ENCODE assay signal across 26 cellular contexts in the genomic region with DNA sequence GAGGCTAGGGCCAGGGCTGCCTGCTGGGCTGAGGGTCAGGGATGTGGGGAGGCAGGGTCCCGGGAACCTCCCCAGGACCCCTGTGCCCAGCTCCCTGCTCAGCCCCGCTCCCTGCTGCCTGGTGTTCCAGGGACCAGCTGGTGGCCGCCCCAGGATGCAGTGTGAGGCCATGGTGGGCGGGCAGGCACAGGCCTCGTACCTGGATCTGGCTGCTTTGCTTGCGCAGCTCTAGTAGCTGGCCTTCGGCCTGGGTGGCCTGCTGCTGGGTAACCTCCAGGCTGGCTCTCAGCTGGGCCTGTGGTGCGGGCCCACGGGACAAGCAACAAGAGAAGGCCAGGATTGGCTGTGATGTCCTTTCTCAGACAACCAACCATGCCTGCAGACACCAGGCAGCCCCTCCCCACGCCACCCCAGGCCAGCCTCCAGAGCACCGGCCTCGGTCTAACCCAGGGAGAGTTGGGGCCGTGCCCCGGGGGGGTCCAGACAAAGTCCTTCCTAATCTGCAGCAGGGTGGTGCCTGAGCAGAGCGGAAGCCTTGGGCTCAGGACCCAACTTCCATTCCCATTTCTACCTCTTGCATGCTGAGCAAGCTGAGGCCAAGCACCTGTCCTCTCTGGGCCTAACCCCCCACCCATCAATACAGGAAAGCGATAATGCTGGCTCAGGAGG. TPM values are rescaled to one million over a fixed set of nuclear protein-coding genes. Genes with fewer than 3 reads are reported as not detected.
A peak's percentile ranks its signal among the peaks of the same experiment; 100 is the strongest.
DNase-seq lines count a peak whose midpoint lies in the region; ATAC-seq and TF ChIP-seq lines count a peak whose summit lies in the region.
"Had no signal": no experiment of that assay in that cellular context is flagged by ENCODE, and none has a peak within 500 bp of the region (broad histone marks: within the 10 kb centered on the region; RNA-seq: fewer than 3 reads in every experiment).

No MANE protein-coding gene starts in this region.

- no peaks in the 10 kb centered on the region for H3K79me1 ChIP-seq in H9 (ENCODE audit: insufficient read depth, low read depth, low read length, poor library complexity, severe bottlenecking)

- no peak overlapping the region; the same call in 1 of the 2 replicates for H3K14ac ChIP-seq in H9 (ENCODE audit: insufficient read depth, low read length)

- no peak overlapping the region for H3K4ac ChIP-seq in H9 (ENCODE audit: low read depth, low read length)

- H3K4me1 Mint-ChIP-seq in H9 = peaks cover 23 to 26% of the 10 kb centered on the region in 2 experiments
- peaks cover 25% of the 10 kb centered on the region in 2 donors for H3K4me1 Mint-ChIP-seq in natural killer cell treated with Interleukin-12 subunit alpha and Interleukin-12 subunit beta and Interleukin-15 and Interleukin-18, amount 100 ng/mL, for 72 hours (ENCODE audit: low read depth in 2 of 2)
- H3K4me1 Mint-ChIP-seq in activated naive CD4-positive, alpha-beta T cell treated with anti-CD3 and anti-CD28 coated beads for 36 hours (ENCODE audit: low read depth) = peaks cover 24% of the 10 kb centered on the region
- peaks cover 19% of the 10 kb centered on the region for H3K4me1 Mint-ChIP-seq in activated CD4-positive, alpha-beta T cell treated with anti-CD3 and anti-CD28 coated beads for 36 hours

- no peak overlapping the region for H2BK20ac ChIP-seq in H9 (ENCODE audit: low read depth, low read length, poor library complexity, severe bottlenecking)

- H3K79me2 ChIP-seq in H9 (ENCODE audit: insufficient read depth, low read length) (no peaks in the 10 kb centered on the region), GM23248 (ENCODE audit: insufficient read depth) (peaks cover 21% of the 10 kb centered on the region)

- no CpG with 5 or more reads among the region's 16 CpGs for WGBS in H9 (ENCODE audit: extremely low coverage, insufficient read length, low lambda C conversion rate)
- WGBS in GM23248 (ENCODE audit: low coverage in 1 of 2, low lambda C conversion rate in 2 of 2, missing lambda C conversion rate in 2 of 2), 2 experiments = 91 to 94% methylated on average over 15 to 16 of the region's 16 CpGs

- H4K91ac ChIP-seq in H9 (ENCODE audit: insufficient read length, low read depth, low read length) = no peak overlapping the region

- H2AFZ ChIP-seq in H9 (ENCODE audit: low read length) (no peak overlapping the region), GM23248 (no peak overlapping the region)

- peaks cover 8% of the 10 kb centered on the region for H3K23me2 ChIP-seq in H9 (ENCODE audit: insufficient read length, low read depth, low read length, poor library complexity, severe bottlenecking)

- H3K9me3 ChIP-seq in H9 (ENCODE audit: control insufficient read depth, low read depth, low read length) (no peaks in the 10 kb centered on the region), GM23248 (ENCODE audit: low read depth) (no peaks in the 10 kb centered on the region)
- H3K9me3 ChIP-seq: A549, gastroesophageal sphincter, left lung had no signal

- no peak overlapping the region for H2BK12ac ChIP-seq in H9 (ENCODE audit: insufficient read length, low read depth, low read length)

- no peaks in the 10 kb centered on the region for H3K9me3 Mint-ChIP-seq in H9
- no peaks in the 10 kb centered on the region for H3K9me3 Mint-ChIP-seq in natural killer cell treated with Interleukin-12 subunit alpha and Interleukin-12 subunit beta and Interleukin-15 and Interleukin-18, amount 100 ng/mL, for 72 hours
- H3K9me3 Mint-ChIP-seq in activated naive CD4-positive, alpha-beta T cell treated with anti-CD3 and anti-CD28 coated beads for 36 hours = no peaks in the 10 kb centered on the region
- H3K9me3 Mint-ChIP-seq in activated CD4-positive, alpha-beta T cell treated with anti-CD3 and anti-CD28 coated beads for 36 hours (ENCODE audit: low read depth) = no peaks in the 10 kb centered on the region
- H3K9me3 Mint-ChIP-seq: activated CD4-positive, alpha-beta T cell treated with anti-CD3 and anti-CD28 coated beads, Interleukin-2, amount 10 ng/mL, durations not matched to agents 24 days and 14 days; activated naive CD8-positive, alpha-beta T cell treated with anti-CD3 and anti-CD28 coated beads, Interleukin-2, amount 50 U/mL, for 24 hours; activated T-cell treated with anti-CD3 and anti-CD28 coated beads, Interleukin-2, amount 50 U/mL, for 4 hours; central memory CD8-positive, alpha-beta T cell; mesothelial cell of epicardium; naive thymus-derived CD8-positive, alpha-beta T cell; T-helper 2 cell treated with Interferon-gamma antibody and Interleukin-4, amounts not matched to agents 5 μg/mL and 100 μg/mL, for 36 hours had no signal

- CTCF ChIA-PET in activated naive CD4-positive, alpha-beta T cell treated with anti-CD3 and anti-CD28 coated beads for 36 hours (lab: Charles Lee) = interaction anchor here (0.6 to 1.4 kb wide), 4 partner anchors 12 to 207 kb away, joined by 3 to 6 read pairs (median 3); a partner anchor contains a TSS
- CTCF ChIA-PET in activated CD4-positive, alpha-beta T cell treated with anti-CD3 and anti-CD28 coated beads for 36 hours (lab: Charles Lee) = interaction anchor here (1.2 to 2.0 kb wide), 2 partner anchors 12 to 16 kb away, joined by 5 to 7 read pairs; a partner anchor contains a TSS

- H3F3A ChIP-seq in GM23248 (ENCODE audit: insufficient read depth) = peaks cover 13% of the 10 kb centered on the region; the same call in 1 of the 2 replicates

- H4K5ac ChIP-seq in H9 (ENCODE audit: insufficient read length, low read depth, low read length) = no peak overlapping the region

- H3K18ac ChIP-seq in H9 (ENCODE audit: insufficient read length, low read depth, low read length) = no peak overlapping the region

- H2BK5ac ChIP-seq in H9 (ENCODE audit: insufficient read length, low read length) = no peak overlapping the region

- H3K4me2 ChIP-seq in H9 (ENCODE audit: insufficient read depth, insufficient read length, low read length) (no peak overlapping the region), GM23248 (ENCODE audit: unreplicated experiment) (no peak overlapping the region)
- H3K4me2 ChIP-seq: A549 had no signal

- TF ChIP-seq CTCF in H9 (conservative IDR thresholded peaks at IDR 0.05) (no peak), dorsolateral prefrontal cortex (IDR thresholded peaks at IDR 0.05 in 54 of 56, conservative IDR thresholded peaks at IDR 0.05 in 2 of 56; ENCODE audit: low read depth in 1 of 56, partially characterized antibody in 56 of 56) (no peak)

- H2AK5ac ChIP-seq in H9 (ENCODE audit: insufficient read length, low read length) = no peak overlapping the region

- no peak overlapping the region for H3T11ph ChIP-seq in H9 (ENCODE audit: low read length)

- H3K23ac ChIP-seq in H9 (ENCODE audit: insufficient read length, low read depth, low read length) = no peak overlapping the region

- POLR2A ChIA-PET in activated CD4-positive, alpha-beta T cell treated with anti-CD3 and anti-CD28 coated beads for 36 hours (lab: Charles Lee) = interaction anchor here (0.6 kb wide), 1 partner anchor 226 kb away, joined by 3 read pairs; a partner anchor contains a TSS

- no peaks in the 10 kb centered on the region; the same call in 1 of the 2 replicates for H3K27me3 Mint-ChIP-seq in H9 (ENCODE audit: low read depth)
- H3K27me3 Mint-ChIP-seq in natural killer cell treated with Interleukin-12 subunit alpha and Interleukin-12 subunit beta and Interleukin-15 and Interleukin-18, amount 100 ng/mL, for 72 hours = no peaks in the 10 kb centered on the region
- H3K27me3 Mint-ChIP-seq in activated naive CD4-positive, alpha-beta T cell treated with anti-CD3 and anti-CD28 coated beads for 36 hours (ENCODE audit: low read depth) = no peaks in the 10 kb centered on the region
- H3K27me3 Mint-ChIP-seq in activated CD4-positive, alpha-beta T cell treated with anti-CD3 and anti-CD28 coated beads for 36 hours = no peaks in the 10 kb centered on the region
- H3K27me3 Mint-ChIP-seq: activated CD4-positive, alpha-beta T cell treated with anti-CD3 and anti-CD28 coated beads, Interleukin-2, amount 10 ng/mL, durations not matched to agents 24 days and 14 days; activated naive CD8-positive, alpha-beta T cell treated with anti-CD3 and anti-CD28 coated beads, Interleukin-2, amount 50 U/mL, for 24 hours; central memory CD8-positive, alpha-beta T cell; naive thymus-derived CD8-positive, alpha-beta T cell had no signal

- intact Hi-C loops in dorsolateral prefrontal cortex (cut with DNase I) = loop anchor here in 1 of 2 donors (10.0 kb wide), 1 partner anchor 118 kb away; a partner anchor contains a TSS
- intact Hi-C loops in activated naive CD4-positive, alpha-beta T cell treated with anti-CD3 and anti-CD28 coated beads for 36 hours (cut with micrococcal nuclease) = no loop called here
- intact Hi-C loops in activated CD4-positive, alpha-beta T cell treated with anti-CD3 and anti-CD28 coated beads for 36 hours (cut with DNase I, micrococcal nuclease) = no loop called here

- H3K27ac ChIP-seq in H9 (ENCODE audit: insufficient read length, low read depth, low read length) (no peak overlapping the region), dorsolateral prefrontal cortex (peak overlapping the region in 34 of 59 donors; percentile 5 to 96 (median 40)), GM23248 (no peak overlapping the region)
- H3K27ac ChIP-seq: A549, left lung had no signal

- H3K4me1 ChIP-seq in H9 (ENCODE audit: insufficient read depth, low read length) (no peaks in the 10 kb centered on the region; the same call in 1 of the 2 replicates), GM23248 (ENCODE audit: insufficient read depth) (peaks cover 8% of the 10 kb centered on the region)

- H3K4me3 ChIP-seq in dorsolateral prefrontal cortex = no peak overlapping the region
- H3K4me3 ChIP-seq in GM23248 = no peak overlapping the region
- H3K4me3 ChIP-seq: A549, gastroesophageal sphincter, left lung had no signal

- DNase-seq in H9 (peak; percentile 29), dorsolateral prefrontal cortex (no peak), GM23248 (no peak)
- peak; percentile 57 for DNase-seq in natural killer cell treated with Interleukin-12 subunit alpha and Interleukin-12 subunit beta and Interleukin-15 and Interleukin-18, amount 100 ng/mL, for 72 hours (ENCODE audit: low spot score)
- DNase-seq in activated naive CD4-positive, alpha-beta T cell treated with anti-CD3 and anti-CD28 coated beads for 36 hours = no peak
- DNase-seq in activated CD4-positive, alpha-beta T cell treated with anti-CD3 and anti-CD28 coated beads for 36 hours = no peak
- DNase-seq: activated CD4-positive, alpha-beta T cell treated with anti-CD3 and anti-CD28 coated beads, Interleukin-2, amount 10 ng/mL, durations not matched to agents 24 days and 14 days; activated gamma-delta T cell treated with Interleukin-2 at 50 U/mL for 16 hours; activated naive CD8-positive, alpha-beta T cell treated with anti-CD3 and anti-CD28 coated beads, Interleukin-2, amount 50 U/mL, for 24 hours; activated T-cell treated with anti-CD3 and anti-CD28 coated beads, Interleukin-2, amount 50 U/mL, for 4 hours; AML-193; dermis blood vessel endothelial cell; hippocampal formation; left lung; naive thymus-derived CD8-positive, alpha-beta T cell; NCI-H1048; NCI-H187; NCI-H526; SHP77; stimulated activated CD4-positive, alpha-beta T cell treated with anti-CD3 and anti-CD28 coated beads, Interleukin-2, amount 100 ng/mL, for 48 hours; trophoblast cell had no signal

- no peak overlapping the region for H4K8ac ChIP-seq in H9 (replicated peaks; ENCODE audit: insufficient read length, low read depth, low read length)

- ATAC-seq in natural killer cell treated with Interleukin-12 subunit alpha and Interleukin-12 subunit beta and Interleukin-15 and Interleukin-18, amount 100 ng/mL, for 72 hours = no peak
- ATAC-seq in activated CD4-positive, alpha-beta T cell treated with anti-CD3 and anti-CD28 coated beads for 36 hours = no peak
- ATAC-seq: A549; activated naive CD8-positive, alpha-beta T cell treated with anti-CD3 and anti-CD28 coated beads, Interleukin-2, amount 50 U/mL, for 24 hours; activated T-cell treated with anti-CD3 and anti-CD28 coated beads, Interleukin-2, amount 50 U/mL, for 4 hours; gastroesophageal sphincter; left lung; naive thymus-derived CD8-positive, alpha-beta T cell had no signal

- H3K9ac ChIP-seq in H9 (ENCODE audit: extremely low read depth, insufficient read length, low read length) (no peak overlapping the region), GM23248 (no peak overlapping the region)

- no peak overlapping the region for H2BK120ac ChIP-seq in H9 (ENCODE audit: low read depth, low read length, poor library complexity, severe bottlenecking)

- H2BK15ac ChIP-seq in H9 (ENCODE audit: low read depth, low read length) = no peak overlapping the region

- H3K27me3 ChIP-seq in H9 (ENCODE audit: insufficient read depth, low read length) (no peaks in the 10 kb centered on the region), dorsolateral prefrontal cortex (no peaks in the 10 kb centered on the region), GM23248 (replicated peaks; ENCODE audit: insufficient read depth) (no peaks in the 10 kb centered on the region)
- H3K27me3 ChIP-seq: gastroesophageal sphincter, left lung had no signal

- H3K9me2 ChIP-seq in GM23248 (ENCODE audit: insufficient read depth) = no peaks in the 10 kb centered on the region

- no peak overlapping the region for H3K56ac ChIP-seq in H9 (ENCODE audit: insufficient read length, low read depth, low read length)

- in situ Hi-C loops in GM23248 (cut with MboI) = no loop called here

- peaks cover 11 to 32% (median 23%) of the 10 kb centered on the region in 3 experiments for H3K36me3 Mint-ChIP-seq in H9 (ENCODE audit: insufficient read depth in 1 of 3, low read depth in 3 of 3)
- H3K36me3 Mint-ChIP-seq in natural killer cell treated with Interleukin-12 subunit alpha and Interleukin-12 subunit beta and Interleukin-15 and Interleukin-18, amount 100 ng/mL, for 72 hours = no peaks in the 10 kb centered on the region
- peaks cover 16% of the 10 kb centered on the region for H3K36me3 Mint-ChIP-seq in activated naive CD4-positive, alpha-beta T cell treated with anti-CD3 and anti-CD28 coated beads for 36 hours (ENCODE audit: low read depth)
- peaks cover 9% of the 10 kb centered on the region for H3K36me3 Mint-ChIP-seq in activated CD4-positive, alpha-beta T cell treated with anti-CD3 and anti-CD28 coated beads for 36 hours (ENCODE audit: low read depth)

- H3K4me3 Mint-ChIP-seq in H9 = no peak overlapping the region
- no peak overlapping the region for H3K4me3 Mint-ChIP-seq in natural killer cell treated with Interleukin-12 subunit alpha and Interleukin-12 subunit beta and Interleukin-15 and Interleukin-18, amount 100 ng/mL, for 72 hours
- no peak overlapping the region for H3K4me3 Mint-ChIP-seq in activated naive CD4-positive, alpha-beta T cell treated with anti-CD3 and anti-CD28 coated beads for 36 hours
- no peak overlapping the region for H3K4me3 Mint-ChIP-seq in activated CD4-positive, alpha-beta T cell treated with anti-CD3 and anti-CD28 coated beads for 36 hours
- H3K4me3 Mint-ChIP-seq: activated CD4-positive, alpha-beta T cell treated with anti-CD3 and anti-CD28 coated beads, Interleukin-2, amount 10 ng/mL, durations not matched to agents 24 days and 14 days; activated naive CD8-positive, alpha-beta T cell treated with anti-CD3 and anti-CD28 coated beads, Interleukin-2, amount 50 U/mL, for 24 hours; activated T-cell treated with anti-CD3 and anti-CD28 coated beads, Interleukin-2, amount 50 U/mL, for 4 hours; central memory CD8-positive, alpha-beta T cell; mesothelial cell of epicardium; naive thymus-derived CD8-positive, alpha-beta T cell; T-helper 2 cell treated with Interferon-gamma antibody and Interleukin-4, amounts not matched to agents 5 μg/mL and 100 μg/mL, for 36 hours had no signal

- H3K36me3 ChIP-seq in GM23248 (ENCODE audit: low read depth) = no peaks in the 10 kb centered on the region

- H3K27ac Mint-ChIP-seq in H9 = no peak overlapping the region; a peak in 1 of 7 replicates
- no peak overlapping the region for H3K27ac Mint-ChIP-seq in natural killer cell treated with Interleukin-12 subunit alpha and Interleukin-12 subunit beta and Interleukin-15 and Interleukin-18, amount 100 ng/mL, for 72 hours
- no peak overlapping the region for H3K27ac Mint-ChIP-seq in activated naive CD4-positive, alpha-beta T cell treated with anti-CD3 and anti-CD28 coated beads for 36 hours
- H3K27ac Mint-ChIP-seq in activated CD4-positive, alpha-beta T cell treated with anti-CD3 and anti-CD28 coated beads for 36 hours = no peak overlapping the region
- H3K27ac Mint-ChIP-seq: activated CD4-positive, alpha-beta T cell treated with anti-CD3 and anti-CD28 coated beads, Interleukin-2, amount 10 ng/mL, durations not matched to agents 24 days and 14 days; mesothelial cell of epicardium; T-helper 2 cell treated with Interferon-gamma antibody and Interleukin-4, amounts not matched to agents 5 μg/mL and 100 μg/mL, for 36 hours had no signal

- no peaks in the 10 kb centered on the region for H4K20me1 ChIP-seq in H9 (ENCODE audit: control insufficient read depth, insufficient read depth, insufficient read length)
- H4K20me1 ChIP-seq in GM23248 (ENCODE audit: insufficient read depth) = no peaks in the 10 kb centered on the region

RNA-seq across cellular contexts. Expression of a gene that starts 4.1 kb away (rescaled TPM):
- total RNA-seq in H9 (2021) = 34.1 and 39.6 TPM in 2 replicates
- total RNA-seq in dorsolateral prefrontal cortex = 10 to 100 TPM; 11.9 to 37.4 (median 20.2) TPM
- 10 to 100 TPM; 17.2 to 42.1 TPM for total RNA-seq in natural killer cell treated with Interleukin-12 subunit alpha and Interleukin-12 subunit beta and Interleukin-15 and Interleukin-18, amount 100 ng/mL, for 72 hours
- total RNA-seq in activated naive CD4-positive, alpha-beta T cell treated with anti-CD3 and anti-CD28 coated beads for 36 hours = 10 to 100 TPM; 24.5 to 25.5 TPM
- 24.2 and 25.7 TPM in 2 replicates for total RNA-seq in GM23248 (2014; rRNA removed; shearing (Covaris generic))
- polyA plus RNA-seq in GM23248 (2016; fragmentation: Nextera tagmentation; extraction: Ambion mirVana) = 9.9 and 10.2 TPM in 2 replicates
- total RNA-seq in activated CD4-positive, alpha-beta T cell treated with anti-CD3 and anti-CD28 coated beads for 36 hours = 10 to 100 TPM; 28.9 to 31.9 TPM

RNA-seq across cellular contexts. Expression of a gene that starts 12.0 kb away (rescaled TPM):
- total RNA-seq in H9 (2021) (108 and 118 TPM in 2 replicates), dorsolateral prefrontal cortex (100 to 1,000 TPM in 56 of 120 experiments, 10 to 100 TPM in 64; 65.1 to 138 (median 98.8) TPM)
- 100 to 1,000 TPM; 117 to 174 TPM for total RNA-seq in natural killer cell treated with Interleukin-12 subunit alpha and Interleukin-12 subunit beta and Interleukin-15 and Interleukin-18, amount 100 ng/mL, for 72 hours
- total RNA-seq in activated naive CD4-positive, alpha-beta T cell treated with anti-CD3 and anti-CD28 coated beads for 36 hours = 100 to 1,000 TPM; 109 to 117 TPM
- total RNA-seq in GM23248 (2014; rRNA removed; shearing (Covaris generic)) = 18.8 and 36.9 TPM in 2 replicates
- 51.9 and 58.4 TPM in 2 replicates for polyA plus RNA-seq in GM23248 (2016; fragmentation: Nextera tagmentation; extraction: Ambion mirVana)
- 100 to 1,000 TPM in 1 of 2 experiments, 10 to 100 TPM in 1; 98.0 to 115 TPM for total RNA-seq in activated CD4-positive, alpha-beta T cell treated with anti-CD3 and anti-CD28 coated beads for 36 hours

RNA-seq across cellular contexts. Expression of a gene that starts 14.3 kb away (rescaled TPM):
- 5.5 and 6.9 TPM in 2 replicates for total RNA-seq in H9 (2021)
- total RNA-seq in dorsolateral prefrontal cortex = 100 to 1,000 TPM in 3 of 120 experiments, 10 to 100 TPM in 117; 19.7 to 109 (median 43.9) TPM
- total RNA-seq in natural killer cell treated with Interleukin-12 subunit alpha and Interleukin-12 subunit beta and Interleukin-15 and Interleukin-18, amount 100 ng/mL, for 72 hours = 1 to 10 TPM; 1.6 to 2.1 TPM
- total RNA-seq in activated naive CD4-positive, alpha-beta T cell treated with anti-CD3 and anti-CD28 coated beads for 36 hours = 1 to 10 TPM; 8.1 to 9.6 TPM
- total RNA-seq in GM23248 (2014; rRNA removed; shearing (Covaris generic)) = 1.4 and 2.4 TPM in 2 replicates
- polyA plus RNA-seq in GM23248 (2016; fragmentation: Nextera tagmentation; extraction: Ambion mirVana) = 1.2 and 2.0 TPM in 2 replicates
- 10 to 100 TPM; 13.4 to 19.9 TPM for total RNA-seq in activated CD4-positive, alpha-beta T cell treated with anti-CD3 and anti-CD28 coated beads for 36 hours

RNA-seq across cellular contexts. Expression of a gene that starts 37.6 kb away (rescaled TPM):
- total RNA-seq in H9 (2021) (59.2 and 63.2 TPM in 2 replicates), dorsolateral prefrontal cortex (100 to 1,000 TPM; 311 to 523 (median 421) TPM)
- total RNA-seq in natural killer cell treated with Interleukin-12 subunit alpha and Interleukin-12 subunit beta and Interleukin-15 and Interleukin-18, amount 100 ng/mL, for 72 hours = 100 to 1,000 TPM in 1 of 2 donors, 10 to 100 TPM in 1; 73.8 to 101 TPM
- total RNA-seq in activated naive CD4-positive, alpha-beta T cell treated with anti-CD3 and anti-CD28 coated beads for 36 hours = 10 to 100 TPM; 65.0 to 68.7 TPM
- total RNA-seq in GM23248 (2014; rRNA removed; shearing (Covaris generic)) = 17.4 and 22.9 TPM in 2 replicates
- 59.4 and 64.8 TPM in 2 replicates for polyA plus RNA-seq in GM23248 (2016; fragmentation: Nextera tagmentation; extraction: Ambion mirVana)
- total RNA-seq in activated CD4-positive, alpha-beta T cell treated with anti-CD3 and anti-CD28 coated beads for 36 hours = 10 to 100 TPM; 68.7 to 74.1 TPM

RNA-seq across cellular contexts. Expression of a gene that starts 48.2 kb away (rescaled TPM):
- 8.3 and 9.7 TPM in 2 replicates for total RNA-seq in H9 (2021)
- 10 to 100 TPM; 16.8 to 50.0 (median 27.8) TPM for total RNA-seq in dorsolateral prefrontal cortex
- total RNA-seq in natural killer cell treated with Interleukin-12 subunit alpha and Interleukin-12 subunit beta and Interleukin-15 and Interleukin-18, amount 100 ng/mL, for 72 hours = 10 to 100 TPM; 10.2 to 34.4 TPM
- 10 to 100 TPM; 20.7 to 21.0 TPM for total RNA-seq in activated naive CD4-positive, alpha-beta T cell treated with anti-CD3 and anti-CD28 coated beads for 36 hours
- total RNA-seq in GM23248 (2014; rRNA removed; shearing (Covaris generic)) = 8.3 and 16.6 TPM in 2 replicates
- 4.3 TPM in 2 replicates for polyA plus RNA-seq in GM23248 (2016; fragmentation: Nextera tagmentation; extraction: Ambion mirVana)
- 10 to 100 TPM; 16.2 to 18.0 TPM for total RNA-seq in activated CD4-positive, alpha-beta T cell treated with anti-CD3 and anti-CD28 coated beads for 36 hours

Comparison
In these comparisons a context has a peak if more than half of its experiments do, and no peak if none do; other contexts are left out.
1. DNase-seq: peak in H9 (single experiment) and natural killer cell treated with Interleukin-12 subunit alpha and Interleukin-12 subunit beta and Interleukin-15 and Interleukin-18, amount 100 ng/mL, for 72 hours (single experiment); none in dorsolateral prefrontal cortex (0 of 10), activated naive CD4-positive, alpha-beta T cell treated with anti-CD3 and anti-CD28 coated beads for 36 hours (single experiment), GM23248 (single experiment) and activated CD4-positive, alpha-beta T cell treated with anti-CD3 and anti-CD28 coated beads for 36 hours (single experiment).
2. H3K27ac ChIP-seq: peak in dorsolateral prefrontal cortex (34 of 59); none in H9 (single experiment) and GM23248 (single experiment).